1 cellular context compared by ENCODE assay signal in genomic region chr7:106347229-106347833, GRCh38.
TF ChIP-seq lines count a peak whose summit lies in the region.

No MANE protein-coding gene starts in this region.

TF ChIP-seq in HCT116, 20 proteins besides CTCF, POLR2A, EP300 and RAD21 (continued from another document):
- no peak for TF ChIP-seq REST (IDR thresholded peaks at IDR 0.05; ENCODE audit: low read depth)
- no peak for TF ChIP-seq CEBPB (IDR thresholded peaks at IDR 0.05; ENCODE audit: low read depth)
- no peak for TF ChIP-seq TCF7L2 (IDR thresholded peaks at IDR 0.05; ENCODE audit: borderline replicate concordance, extremely low read depth, insufficient read depth, insufficient read length)
- TF ChIP-seq SP1 (IDR thresholded peaks at IDR 0.05; ENCODE audit: low read depth): no peak
- TF ChIP-seq POLR2AphosphoS5 (IDR thresholded peaks at IDR 0.05; ENCODE audit: low read depth, low read length): no peak
- TF ChIP-seq EZH2phosphoT487 (IDR thresholded peaks at IDR 0.05; ENCODE audit: borderline replicate concordance): no peak
- TF ChIP-seq EGR1 (IDR thresholded peaks at IDR 0.05; ENCODE audit: low read depth): no peak
- no peak for TF ChIP-seq ATF3 (IDR thresholded peaks at IDR 0.05)
- TF ChIP-seq JUND (IDR thresholded peaks at IDR 0.05): no peak
